In the genomic region with DNA sequence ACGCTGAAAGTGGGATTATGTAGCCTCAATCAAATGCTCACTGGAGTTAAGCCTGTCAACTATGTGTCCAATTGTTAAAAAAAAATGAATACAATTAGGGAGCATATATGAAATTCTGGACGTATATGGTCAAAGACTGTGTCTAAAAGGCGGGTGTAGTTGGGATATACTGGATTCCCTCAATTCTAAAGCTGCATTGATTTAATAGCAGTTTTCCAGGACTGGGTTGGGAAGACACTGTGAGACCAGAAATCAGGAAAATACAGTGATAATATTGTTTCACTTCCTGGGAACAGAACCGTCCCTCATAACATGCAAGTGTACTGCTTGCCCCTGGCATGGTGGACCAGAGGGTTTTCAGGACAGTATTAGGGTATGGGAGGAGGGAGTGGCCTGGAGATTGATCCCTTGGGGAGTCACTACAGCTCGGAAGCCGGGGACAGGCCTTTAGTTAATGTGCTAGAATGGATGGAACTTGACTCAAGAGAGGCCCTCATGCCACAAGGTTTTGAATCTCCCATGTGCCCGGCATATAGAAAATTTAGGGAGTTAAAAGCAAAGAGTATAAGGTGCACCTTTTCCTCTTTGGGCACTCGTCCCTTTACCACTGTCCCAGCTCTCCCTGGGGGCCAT, we compare ENCODE assay signal across 2 cellular contexts.
TF ChIP-seq lines count a peak whose summit lies in the region.

No MANE protein-coding gene starts in this region.

TF ChIP-seq in IMR-90, 13 proteins besides CTCF, POLR2A, EP300 and RAD21:
- TF ChIP-seq USF2 (IDR thresholded peaks at IDR 0.05; ENCODE audit: low read depth, low read length) (no peak), MXI1 (IDR thresholded peaks at IDR 0.05; ENCODE audit: borderline replicate concordance, low read depth, low read length) (no peak), RCOR1 (IDR thresholded peaks at IDR 0.05; ENCODE audit: insufficient replicate concordance, low read length) (no peak), SMC3 (IDR thresholded peaks at IDR 0.05; ENCODE audit: low read depth, low read length) (no peak), BHLHE40 (IDR thresholded peaks at IDR 0.05; ENCODE audit: low read depth, low read length) (no peak), NFE2L2 (IDR thresholded peaks at IDR 0.05; ENCODE audit: low read depth, low read length) (no peak), CEBPB (IDR thresholded peaks at IDR 0.05; ENCODE audit: low read depth, low read length) (no peak), FOS (IDR thresholded peaks at IDR 0.05; ENCODE audit: low read depth, low read length) (no peak), CHD1 (IDR thresholded peaks at IDR 0.05; ENCODE audit: low read depth, low read length) (no peak), MAFK (IDR thresholded peaks at IDR 0.05; ENCODE audit: low read depth, low read length) (no peak), RFX5 (IDR thresholded peaks at IDR 0.05; ENCODE audit: low read depth, low read length) (no peak), MAZ (IDR thresholded peaks at IDR 0.05; ENCODE audit: borderline replicate concordance, low read depth, low read length) (no peak)
- TF ChIP-seq, protein P1, sequence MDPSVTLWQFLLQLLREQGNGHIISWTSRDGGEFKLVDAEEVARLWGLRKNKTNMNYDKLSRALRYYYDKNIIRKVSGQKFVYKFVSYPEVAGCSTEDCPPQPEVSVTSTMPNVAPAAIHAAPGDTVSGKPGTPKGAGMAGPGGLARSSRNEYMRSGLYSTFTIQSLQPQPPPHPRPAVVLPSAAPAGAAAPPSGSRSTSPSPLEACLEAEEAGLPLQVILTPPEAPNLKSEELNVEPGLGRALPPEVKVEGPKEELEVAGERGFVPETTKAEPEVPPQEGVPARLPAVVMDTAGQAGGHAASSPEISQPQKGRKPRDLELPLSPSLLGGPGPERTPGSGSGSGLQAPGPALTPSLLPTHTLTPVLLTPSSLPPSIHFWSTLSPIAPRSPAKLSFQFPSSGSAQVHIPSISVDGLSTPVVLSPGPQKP (IDR thresholded peaks at IDR 0.05; ENCODE audit: borderline replicate concordance, low read depth, low read length), result no peak

TF ChIP-seq in H1, 55 proteins besides CTCF, POLR2A, EP300 and RAD21:
- TF ChIP-seq RNF2 (IDR thresholded peaks at IDR 0.05; ENCODE audit: borderline replicate concordance, low read depth, low read length, missing control alignments, poor library complexity, severe bottlenecking) (no peak), E2F6 (IDR thresholded peaks at IDR 0.05) (no peak), SP4 (IDR thresholded peaks at IDR 0.05; ENCODE audit: low read length) (no peak), SAP30 (IDR thresholded peaks at IDR 0.05; ENCODE audit: insufficient read depth, insufficient replicate concordance, low read length) (no peak), POU5F1 (IDR thresholded peaks at IDR 0.05; ENCODE audit: low read depth, low read length) (no peak), TBP (IDR thresholded peaks at IDR 0.05; ENCODE audit: low read depth, low read length) (no peak), BCL11A (IDR thresholded peaks at IDR 0.05; ENCODE audit: low read depth in 2 of 2, low read length in 2 of 2) (no peak), YY1 (IDR thresholded peaks at IDR 0.05; ENCODE audit: low read depth, low read length) (no peak), NRF1 (IDR thresholded peaks at IDR 0.05; ENCODE audit: low read depth, low read length) (no peak), SP2 (IDR thresholded peaks at IDR 0.05; ENCODE audit: low read length) (no peak), ASH2L (IDR thresholded peaks at IDR 0.05; ENCODE audit: low read length) (no peak), SIRT6 (IDR thresholded peaks at IDR 0.05; ENCODE audit: low read length) (no peak), RXRA (IDR thresholded peaks at IDR 0.05; ENCODE audit: insufficient read depth, low read depth, low read length) (no peak), GTF2F1 (IDR thresholded peaks at IDR 0.05; ENCODE audit: borderline replicate concordance, low read depth, low read length) (no peak), ZNF274 (IDR thresholded peaks at IDR 0.05; ENCODE audit: borderline replicate concordance, extremely low read depth, low read length) (no peak), CHD1 (IDR thresholded peaks at IDR 0.05; ENCODE audit: low read depth, low read length) (no peak), MAFK (IDR thresholded peaks at IDR 0.05; ENCODE audit: low read depth, low read length) (no peak)
TF ChIP-seq in H1: peak in this region for 0.
